In genomic region chr17:42566873-42567573, GRCh38 we compare ENCODE assay signal across 8 cellular contexts. TPM values are rescaled to one million over a fixed set of nuclear protein-coding genes. Genes with fewer than 3 reads are reported as not detected.
DNase-seq lines count a peak whose midpoint lies in the region; ATAC-seq and TF ChIP-seq lines count a peak whose summit lies in the region.

MLX (plus strand) TSS chr17:42567100; CDS start chr17:42567125, 25 bp downstream.

- no peaks in the 10 kb centered on the region for H3K27me3 Mint-ChIP-seq in nephron (ENCODE audit: low read depth)

- peaks cover 2% of the 10 kb centered on the region for H3K4me1 ChIP-seq in RWPE2 (ENCODE audit: insufficient read depth, poor library complexity, severe bottlenecking)

- H3K4me3 ChIP-seq in RWPE2 (ENCODE audit: severe bottlenecking) (peak within 1 kb of the TSS; percentile 84), fibroblast of pulmonary artery (replicated peaks; ENCODE audit: low read depth, low read length) (peak within 1 kb of the TSS; percentile 89)

- peak; percentile 100 for DNase-seq in COLO829 (ENCODE audit: low spot score)
- peak; percentile 81 for DNase-seq in M059J (ENCODE audit: low read depth)
- DNase-seq in RWPE2 (ENCODE audit: low spot score) = no peak
- peak; percentile 90 for DNase-seq in activated T-helper 9 cell treated with anti-CD3 and anti-CD28 coated beads, Interleukin-2, amount 50 U/mL, for 16 hours (ENCODE audit: low read depth)
- DNase-seq in fibroblast of pulmonary artery (ENCODE audit: low read depth) = peak; percentile 90
- DNase-seq in stimulated activated naive CD4-positive, alpha-beta T cell treated with Interleukin-2 at 50 U/mL for 16 hours (lab: John Stamatoyannopoulos, UW) = peak; percentile 85

- H3K27me3 ChIP-seq in RWPE2 (ENCODE audit: insufficient read depth, poor library complexity, severe bottlenecking) = no peaks in the 10 kb centered on the region

- peaks cover 36% of the 10 kb centered on the region for H3K36me3 Mint-ChIP-seq in nephron (ENCODE audit: low read depth)

- H3K9me3 ChIP-seq in RWPE2 (ENCODE audit: severe bottlenecking) = no peaks in the 10 kb centered on the region

- H3K4me3 Mint-ChIP-seq in nephron = peak within 1 kb of the TSS; percentile 93 to 97 (median 96)

- H3K36me3 ChIP-seq in RWPE2 (ENCODE audit: low read depth) = peaks cover 70% of the 10 kb centered on the region

- ATAC-seq in GM21723 (IDR thresholded peaks at IDR 0.05; ENCODE audit: unreplicated experiment) (peak; percentile 43), RWPE2 (ENCODE audit: low read depth) (peak; percentile 61)

- peaks cover 12% of the 10 kb centered on the region for H3K4me1 Mint-ChIP-seq in nephron

- no peaks in the 10 kb centered on the region for H3K9me3 Mint-ChIP-seq in nephron

- H3K27ac Mint-ChIP-seq in nephron = peak within 1 kb of the TSS; percentile 75 to 89 (median 88)

- TF ChIP-seq CTCF in RWPE2 (IDR thresholded peaks at IDR 0.05; ENCODE audit: poor library complexity, severe bottlenecking) = no peak
- TF ChIP-seq CTCF in fibroblast of pulmonary artery (IDR thresholded peaks at IDR 0.05; ENCODE audit: low read length, missing control alignments) = no peak
- no peak for TF ChIP-seq CTCF in nephron (IDR thresholded peaks at IDR 0.05; ENCODE audit: unreplicated experiment in 3 of 3)

- H3K27ac ChIP-seq in RWPE2 (ENCODE audit: poor library complexity, severe bottlenecking) = peak within 1 kb of the TSS; percentile 69

RNA-seq across cellular contexts. Expression of gene MLX, which starts in this region (rescaled TPM):
- total RNA-seq in M059J (2014; rRNA removed; shearing (Covaris generic)) = 39.1 and 42.6 TPM in 2 replicates
